Comparison of ENCODE assay signal across 27 cellular contexts in genomic region chr4:64738240-64738639, GRCh38.
"Had no signal": no experiment of that assay in that cellular context is flagged by ENCODE, and none has a peak within 500 bp of the region (broad histone marks: within the 10 kb centered on the region; RNA-seq: fewer than 3 reads in every experiment).

No MANE protein-coding gene starts in this region.

- H3K4me1 ChIP-seq: esophagus squamous epithelium, heart left ventricle, parathyroid adenoma, psoas muscle, spleen, testis, tibial nerve, upper lobe of right lung, vagina had no signal

- H3K4me3 ChIP-seq: coronary artery, esophagus squamous epithelium, heart left ventricle, lung, psoas muscle, spleen, testis, tibial nerve, upper lobe of right lung, vagina had no signal

- H3K4me1 Mint-ChIP-seq: naive thymus-derived CD4-positive, alpha-beta T cell; nephron progenitor cell; stimulated activated naive B cell treated with anti-CD40 and anti-IgM and Interleukin-4, amounts not matched to agents 10 μg/mL and 1 μg/mL and 100 μg/mL, for 72 hours; stimulated activated naive CD8-positive, alpha-beta T cell treated with anti-CD3 and anti-CD28 coated beads, Interleukin-15, amount 100 ng/mL, for 72 hours had no signal

- H3K36me3 Mint-ChIP-seq: naive thymus-derived CD4-positive, alpha-beta T cell; stimulated activated naive B cell treated with anti-CD40 and anti-IgM and Interleukin-4, amounts not matched to agents 10 μg/mL and 1 μg/mL and 100 μg/mL, for 72 hours had no signal

- DNase-seq: effector CD4-positive, alpha-beta T cell; esophagus squamous epithelium; foreskin fibroblast; heart left ventricle; hypothalamus; left colon; left ventricle myocardium superior; mesenchymal stem cell; naive thymus-derived CD4-positive, alpha-beta T cell; nephron progenitor cell; psoas muscle; spleen; stimulated activated CD4-positive, alpha-beta T cell treated with anti-CD3 and anti-CD28 coated beads, Interleukin-15, amount 100 ng/mL, for 24 hours; stimulated activated CD4-positive, alpha-beta T cell treated with anti-CD3 and anti-CD28 coated beads, Interleukin-1b, Interleukin-23, amount 100 ng/mL, for 48 hours; stimulated activated CD4-positive, alpha-beta T cell treated with anti-CD3 and anti-CD28 coated beads, Interleukin-4, amount 100 ng/mL, for 24 hours; stimulated activated naive B cell treated with anti-CD40 and anti-IgM and Interleukin-4, amounts not matched to agents 10 μg/mL and 1 μg/mL and 100 μg/mL, for 72 hours; stimulated activated naive CD8-positive, alpha-beta T cell treated with anti-CD3 and anti-CD28 coated beads, Interleukin-15, amount 100 ng/mL, for 72 hours; testis; upper lobe of right lung had no signal

- ATAC-seq: heart left ventricle; left colon; left ventricle myocardium superior; naive thymus-derived CD4-positive, alpha-beta T cell; psoas muscle; sciatic nerve; stimulated activated naive B cell treated with anti-CD40 and anti-IgM and Interleukin-4, amounts not matched to agents 10 μg/mL and 1 μg/mL and 100 μg/mL, for 72 hours; stimulated activated naive CD8-positive, alpha-beta T cell treated with anti-CD3 and anti-CD28 coated beads, Interleukin-15, amount 100 ng/mL, for 72 hours; upper lobe of right lung had no signal

- H3K4me3 Mint-ChIP-seq: naive thymus-derived CD4-positive, alpha-beta T cell; nephron progenitor cell; stimulated activated naive B cell treated with anti-CD40 and anti-IgM and Interleukin-4, amounts not matched to agents 10 μg/mL and 1 μg/mL and 100 μg/mL, for 72 hours; stimulated activated naive CD8-positive, alpha-beta T cell treated with anti-CD3 and anti-CD28 coated beads, Interleukin-15, amount 100 ng/mL, for 72 hours had no signal

- H3K27me3 Mint-ChIP-seq: naive thymus-derived CD4-positive, alpha-beta T cell; stimulated activated naive B cell treated with anti-CD40 and anti-IgM and Interleukin-4, amounts not matched to agents 10 μg/mL and 1 μg/mL and 100 μg/mL, for 72 hours; stimulated activated naive CD8-positive, alpha-beta T cell treated with anti-CD3 and anti-CD28 coated beads, Interleukin-15, amount 100 ng/mL, for 72 hours had no signal

- H3K79me2 ChIP-seq: parathyroid adenoma had no signal

- H3K27me3 ChIP-seq: esophagus squamous epithelium, heart left ventricle, spleen, testis, tibial nerve, upper lobe of right lung, vagina had no signal

- H2AFZ ChIP-seq: parathyroid adenoma had no signal

- H3K9ac ChIP-seq: parathyroid adenoma had no signal

- H3K36me3 ChIP-seq: esophagus squamous epithelium, heart left ventricle, spleen, tibial nerve, upper lobe of right lung, vagina had no signal

- H3K27ac ChIP-seq: coronary artery, epithelial cell of prostate, esophagus squamous epithelium, heart left ventricle, parathyroid adenoma, psoas muscle, spleen, testis, tibial nerve, upper lobe of right lung, vagina had no signal

- FAIRE-seq: endometrium had no signal

- H3K9me3 ChIP-seq: esophagus squamous epithelium, psoas muscle, testis, tibial nerve, upper lobe of right lung, vagina had no signal

- H3K27ac Mint-ChIP-seq: nephron progenitor cell; stimulated activated naive B cell treated with anti-CD40 and anti-IgM and Interleukin-4, amounts not matched to agents 10 μg/mL and 1 μg/mL and 100 μg/mL, for 72 hours; stimulated activated naive CD8-positive, alpha-beta T cell treated with anti-CD3 and anti-CD28 coated beads, Interleukin-15, amount 100 ng/mL, for 72 hours had no signal
